In the genomic region with DNA sequence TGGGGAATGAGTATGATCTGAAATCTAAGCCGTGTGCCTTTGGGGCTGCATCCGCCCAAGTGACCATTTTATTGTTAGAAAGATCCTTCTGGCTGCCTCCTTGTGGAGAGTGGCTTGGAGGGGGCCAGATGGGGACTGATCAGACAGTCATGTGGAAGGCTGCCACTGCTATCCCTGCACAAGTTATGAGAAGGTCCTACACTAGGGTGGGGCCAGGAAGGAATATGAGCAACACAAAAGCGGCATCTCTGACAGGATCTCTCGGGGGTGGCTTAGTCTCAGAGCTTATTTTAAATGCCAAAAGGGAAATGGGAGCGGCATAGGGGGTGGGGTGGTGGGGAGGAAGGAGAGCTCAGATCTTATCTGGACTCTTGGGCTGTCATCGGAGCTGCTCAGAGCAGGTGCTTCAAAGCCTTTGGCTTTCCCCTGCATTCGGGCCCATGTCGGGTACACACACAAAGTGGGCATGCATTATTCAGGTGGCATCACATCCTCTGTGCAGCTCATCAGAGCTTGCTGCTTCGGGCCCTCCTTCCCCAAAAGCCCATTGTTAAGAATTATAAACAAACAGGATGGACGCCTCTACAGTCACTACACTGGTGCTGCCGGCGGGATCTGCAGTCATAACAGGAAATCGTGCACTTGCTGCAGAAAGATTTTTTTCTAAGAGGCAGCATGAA, we compare ENCODE assay signal across 11 cellular contexts.
DNase-seq lines count a peak whose midpoint lies in the region; ATAC-seq and TF ChIP-seq lines count a peak whose summit lies in the region.
"Had no signal": no experiment of that assay in that cellular context is flagged by ENCODE, and none has a peak within 500 bp of the region (broad histone marks: within the 10 kb centered on the region; RNA-seq: fewer than 3 reads in every experiment).

No MANE protein-coding gene starts in this region.

- DNase-seq in Right ventricle myocardium superior (peak; percentile 41), right atrium auricular region (ENCODE audit: low spot score) (no peak), spleen (peak; percentile 82), NCI-H526 treated with DMSO at 0.1 percent for 48 hours (lab: John Stamatoyannopoulos, UW) (no peak), WTC11 (ENCODE audit: low spot score) (no peak)
- DNase-seq: hippocampal formation, Kasumi-1 had no signal

- H3K36me3 ChIP-seq in right atrium auricular region, result no peaks in the 10 kb centered on the region
- H3K36me3 ChIP-seq in spleen, result no peaks in the 10 kb centered on the region
- no peaks in the 10 kb centered on the region for H3K36me3 ChIP-seq in thymus (ENCODE audit: control insufficient read depth, insufficient read depth)

- CTCF ChIA-PET in WTC11 (lab: Charles Lee), result no interaction called here

- no peaks in the 10 kb centered on the region for H3K9me3 ChIP-seq in right atrium auricular region
- peaks cover 0 to 10% (median 4%) of the 10 kb centered on the region in 8 donors for H3K9me3 ChIP-seq in spleen
- H3K9me3 ChIP-seq in thymus (ENCODE audit: control insufficient read depth), result no peaks in the 10 kb centered on the region

- POLR2A ChIA-PET in WTC11 (lab: Charles Lee), result no interaction called here

- ATAC-seq in Right ventricle myocardium superior (ENCODE audit: poor library complexity) (no peak), esophagus mucosa (no peak), WTC11 (no peak)
- ATAC-seq in activated T-helper 17 cell treated with anti-CD3 and anti-CD28 coated beads, Interleukin-2, amount 50 U/mL, for 72 hours (replicated peaks), result peak; percentile 86

- peaks cover 19% of the 10 kb centered on the region for H3K4me1 Mint-ChIP-seq in activated T-helper 17 cell treated with anti-CD3 and anti-CD28 coated beads, Interleukin-2, amount 50 U/mL, for 72 hours
- peaks cover 7% of the 10 kb centered on the region for H3K4me1 Mint-ChIP-seq in WTC11

- H3K27me3 Mint-ChIP-seq in activated T-helper 17 cell treated with anti-CD3 and anti-CD28 coated beads, Interleukin-2, amount 50 U/mL, for 72 hours, result no peaks in the 10 kb centered on the region
- no peaks in the 10 kb centered on the region; the same call in 1 of the 2 replicates for H3K27me3 Mint-ChIP-seq in WTC11 (ENCODE audit: low read depth)
- H3K27me3 Mint-ChIP-seq: dendritic cell treated with granulocyte-macrophage colony-stimulating factor and Interleukin-4, amounts not matched to agents 40 ng/mL and 50 ng/mL, for 4 days had no signal

- H3K27me3 ChIP-seq in right atrium auricular region (no peaks in the 10 kb centered on the region), spleen (replicated peaks in 1 of 7) (peaks cover 0 to 15% (median 0%) of the 10 kb centered on the region in 7 donors), thymus (ENCODE audit: control insufficient read depth, insufficient read depth) (no peaks in the 10 kb centered on the region)

- WGBS in spleen, 5 donors, result 16 to 20% (median 18%) methylated on average over 13 of the region's 13 CpGs
- 12% methylated on average over 13 of the region's 13 CpGs for WGBS in thymus

- no peak overlapping the region for H3K27ac Mint-ChIP-seq in activated T-helper 17 cell treated with anti-CD3 and anti-CD28 coated beads, Interleukin-2, amount 50 U/mL, for 72 hours
- no peak overlapping the region for H3K27ac Mint-ChIP-seq in WTC11
- H3K27ac Mint-ChIP-seq: dendritic cell treated with granulocyte-macrophage colony-stimulating factor and Interleukin-4, amounts not matched to agents 40 ng/mL and 50 ng/mL, for 4 days had no signal

- H3K4me1 ChIP-seq in right atrium auricular region (no peaks in the 10 kb centered on the region), spleen (peaks cover 0 to 25% (median 6%) of the 10 kb centered on the region in 6 donors), thymus (ENCODE audit: control insufficient read depth, insufficient read depth, low read length) (peaks cover 40% of the 10 kb centered on the region)

- H3K27ac ChIP-seq in right atrium auricular region (no peak overlapping the region), spleen (peak overlapping the region in 6 of 8 donors; percentile 2 to 87 (median 67)), thymus (ENCODE audit: low read depth) (peak overlapping the region; percentile 94)

- H3K4me3 ChIP-seq in right atrium auricular region, result no peak overlapping the region
- H3K4me3 ChIP-seq in spleen, result no peak overlapping the region
- peak overlapping the region; percentile 31 for H3K4me3 ChIP-seq in thymus (ENCODE audit: low read length)

- TF ChIP-seq POLR2A in spleen (IDR thresholded peaks at IDR 0.05), result no peak

- no peak overlapping the region for H3K4me3 Mint-ChIP-seq in activated T-helper 17 cell treated with anti-CD3 and anti-CD28 coated beads, Interleukin-2, amount 50 U/mL, for 72 hours
- no peak overlapping the region for H3K4me3 Mint-ChIP-seq in WTC11
- H3K4me3 Mint-ChIP-seq: dendritic cell treated with granulocyte-macrophage colony-stimulating factor and Interleukin-4, amounts not matched to agents 40 ng/mL and 50 ng/mL, for 4 days had no signal

- TF ChIP-seq CTCF in right atrium auricular region (IDR thresholded peaks at IDR 0.05) (no peak), spleen (IDR thresholded peaks at IDR 0.05 in 8 of 11, conservative IDR thresholded peaks at IDR 0.05 in 3 of 11) (no peak), WTC11 (IDR thresholded peaks at IDR 0.05) (no peak)

- peaks cover 7% of the 10 kb centered on the region for H3K9me3 Mint-ChIP-seq in activated T-helper 17 cell treated with anti-CD3 and anti-CD28 coated beads, Interleukin-2, amount 50 U/mL, for 72 hours
- H3K9me3 Mint-ChIP-seq in WTC11, result peaks cover 14% of the 10 kb centered on the region
- H3K9me3 Mint-ChIP-seq: dendritic cell treated with granulocyte-macrophage colony-stimulating factor and Interleukin-4, amounts not matched to agents 40 ng/mL and 50 ng/mL, for 4 days had no signal

- H3K36me3 Mint-ChIP-seq in activated T-helper 17 cell treated with anti-CD3 and anti-CD28 coated beads, Interleukin-2, amount 50 U/mL, for 72 hours (ENCODE audit: low read depth), result no peaks in the 10 kb centered on the region
- H3K36me3 Mint-ChIP-seq in WTC11, result peaks cover 4% of the 10 kb centered on the region; the same call in 1 of the 2 replicates

- intact Hi-C loops in Right ventricle myocardium superior (cut with DNase I) (no loop called here), spleen (cut with DNase I; ENCODE audit: low total_unique reads) (no loop called here)

TF ChIP-seq in WTC11, 78 proteins besides CTCF, POLR2A, EP300 and RAD21 (continues in another document):
- TF ChIP-seq ZNF138 (CRISPR knock-in tag; conservative IDR thresholded peaks at IDR 0.05) (no peak), ZNF232 (CRISPR knock-in tag; IDR thresholded peaks at IDR 0.05) (no peak), FOXP1 (CRISPR knock-in tag; IDR thresholded peaks at IDR 0.05; ENCODE audit: borderline replicate concordance) (no peak), ZNF263 (CRISPR knock-in tag; IDR thresholded peaks at IDR 0.05; ENCODE audit: low read depth) (no peak)
- TF ChIP-seq, protein P1, sequence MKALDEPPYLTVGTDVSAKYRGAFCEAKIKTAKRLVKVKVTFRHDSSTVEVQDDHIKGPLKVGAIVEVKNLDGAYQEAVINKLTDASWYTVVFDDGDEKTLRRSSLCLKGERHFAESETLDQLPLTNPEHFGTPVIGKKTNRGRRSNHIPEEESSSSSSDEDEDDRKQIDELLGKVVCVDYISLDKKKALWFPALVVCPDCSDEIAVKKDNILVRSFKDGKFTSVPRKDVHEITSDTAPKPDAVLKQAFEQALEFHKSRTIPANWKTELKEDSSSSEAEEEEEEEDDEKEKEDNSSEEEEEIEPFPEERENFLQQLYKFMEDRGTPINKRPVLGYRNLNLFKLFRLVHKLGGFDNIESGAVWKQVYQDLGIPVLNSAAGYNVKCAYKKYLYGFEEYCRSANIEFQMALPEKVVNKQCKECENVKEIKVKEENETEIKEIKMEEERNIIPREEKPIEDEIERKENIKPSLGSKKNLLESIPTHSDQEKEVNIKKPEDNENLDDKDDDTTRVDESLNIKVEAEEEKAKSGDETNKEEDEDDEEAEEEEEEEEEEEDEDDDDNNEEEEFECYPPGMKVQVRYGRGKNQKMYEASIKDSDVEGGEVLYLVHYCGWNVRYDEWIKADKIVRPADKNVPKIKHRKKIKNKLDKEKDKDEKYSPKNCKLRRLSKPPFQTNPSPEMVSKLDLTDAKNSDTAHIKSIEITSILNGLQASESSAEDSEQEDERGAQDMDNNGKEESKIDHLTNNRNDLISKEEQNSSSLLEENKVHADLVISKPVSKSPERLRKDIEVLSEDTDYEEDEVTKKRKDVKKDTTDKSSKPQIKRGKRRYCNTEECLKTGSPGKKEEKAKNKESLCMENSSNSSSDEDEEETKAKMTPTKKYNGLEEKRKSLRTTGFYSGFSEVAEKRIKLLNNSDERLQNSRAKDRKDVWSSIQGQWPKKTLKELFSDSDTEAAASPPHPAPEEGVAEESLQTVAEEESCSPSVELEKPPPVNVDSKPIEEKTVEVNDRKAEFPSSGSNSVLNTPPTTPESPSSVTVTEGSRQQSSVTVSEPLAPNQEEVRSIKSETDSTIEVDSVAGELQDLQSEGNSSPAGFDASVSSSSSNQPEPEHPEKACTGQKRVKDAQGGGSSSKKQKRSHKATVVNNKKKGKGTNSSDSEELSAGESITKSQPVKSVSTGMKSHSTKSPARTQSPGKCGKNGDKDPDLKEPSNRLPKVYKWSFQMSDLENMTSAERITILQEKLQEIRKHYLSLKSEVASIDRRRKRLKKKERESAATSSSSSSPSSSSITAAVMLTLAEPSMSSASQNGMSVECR (CRISPR knock-in tag; IDR thresholded peaks at IDR 0.05; ENCODE audit: borderline replicate concordance), result no peak
- TF ChIP-seq, protein P2, sequence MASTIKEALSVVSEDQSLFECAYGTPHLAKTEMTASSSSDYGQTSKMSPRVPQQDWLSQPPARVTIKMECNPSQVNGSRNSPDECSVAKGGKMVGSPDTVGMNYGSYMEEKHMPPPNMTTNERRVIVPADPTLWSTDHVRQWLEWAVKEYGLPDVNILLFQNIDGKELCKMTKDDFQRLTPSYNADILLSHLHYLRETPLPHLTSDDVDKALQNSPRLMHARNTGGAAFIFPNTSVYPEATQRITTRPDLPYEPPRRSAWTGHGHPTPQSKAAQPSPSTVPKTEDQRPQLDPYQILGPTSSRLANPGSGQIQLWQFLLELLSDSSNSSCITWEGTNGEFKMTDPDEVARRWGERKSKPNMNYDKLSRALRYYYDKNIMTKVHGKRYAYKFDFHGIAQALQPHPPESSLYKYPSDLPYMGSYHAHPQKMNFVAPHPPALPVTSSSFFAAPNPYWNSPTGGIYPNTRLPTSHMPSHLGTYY (CRISPR knock-in tag; IDR thresholded peaks at IDR 0.05), result no peak
- TF ChIP-seq, protein P3, sequence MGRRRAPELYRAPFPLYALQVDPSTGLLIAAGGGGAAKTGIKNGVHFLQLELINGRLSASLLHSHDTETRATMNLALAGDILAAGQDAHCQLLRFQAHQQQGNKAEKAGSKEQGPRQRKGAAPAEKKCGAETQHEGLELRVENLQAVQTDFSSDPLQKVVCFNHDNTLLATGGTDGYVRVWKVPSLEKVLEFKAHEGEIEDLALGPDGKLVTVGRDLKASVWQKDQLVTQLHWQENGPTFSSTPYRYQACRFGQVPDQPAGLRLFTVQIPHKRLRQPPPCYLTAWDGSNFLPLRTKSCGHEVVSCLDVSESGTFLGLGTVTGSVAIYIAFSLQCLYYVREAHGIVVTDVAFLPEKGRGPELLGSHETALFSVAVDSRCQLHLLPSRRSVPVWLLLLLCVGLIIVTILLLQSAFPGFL (CRISPR knock-in tag; IDR thresholded peaks at IDR 0.05; ENCODE audit: borderline replicate concordance), result no peak

Comparison
In these comparisons a context has a peak if more than half of its experiments do, and no peak if none do; other contexts are left out.
1. DNase-seq: peak in Right ventricle myocardium superior (single experiment) and spleen (single experiment); none in right atrium auricular region (single experiment), NCI-H526 treated with DMSO at 0.1 percent for 48 hours (single experiment) and WTC11 (single experiment).
2. H3K27ac ChIP-seq: peak in spleen (6 of 8) and thymus (single experiment); none in right atrium auricular region (0 of 2).